Comparison of ENCODE assay signal across 8 cellular contexts in the genomic region with DNA sequence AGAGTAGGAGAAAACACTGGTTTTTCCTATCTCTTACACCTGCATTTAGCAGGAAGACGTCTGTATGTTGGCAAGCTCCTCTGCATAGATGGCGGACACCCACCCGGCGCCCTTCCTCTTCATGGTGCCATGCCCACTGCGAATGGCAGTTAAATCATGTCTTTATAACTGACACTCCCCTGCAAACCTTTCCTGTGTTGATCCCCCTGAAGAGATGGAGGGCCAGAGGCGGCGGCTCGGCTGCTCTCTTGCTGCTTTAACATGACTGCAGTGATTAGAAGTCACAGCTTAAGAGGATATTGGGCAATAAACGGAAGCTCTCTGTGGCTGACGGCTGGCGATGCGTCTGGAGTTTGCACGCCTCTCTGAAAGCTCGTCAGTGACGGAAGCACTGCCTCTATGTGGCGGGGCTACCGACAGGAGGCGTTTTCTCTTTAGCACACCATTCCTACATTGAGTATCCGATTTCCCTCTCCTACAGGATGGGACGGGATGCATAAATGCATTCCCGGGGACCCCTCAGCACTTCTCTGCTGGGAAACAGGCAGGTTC. TPM values are rescaled to one million over a fixed set of nuclear protein-coding genes. Genes with fewer than 3 reads are reported as not detected.
DNase-seq lines count a peak whose midpoint lies in the region; ATAC-seq and TF ChIP-seq lines count a peak whose summit lies in the region.

No MANE protein-coding gene starts in this region.

- H3K27me3 Mint-ChIP-seq in nephron progenitor cell (ENCODE audit: low read depth, poor library complexity) (peaks cover 59% of the 10 kb centered on the region), type B pancreatic cell (peaks cover 21% of the 10 kb centered on the region)

- H3K9me3 Mint-ChIP-seq in nephron progenitor cell, result no peaks in the 10 kb centered on the region
- no peaks in the 10 kb centered on the region for H3K9me3 Mint-ChIP-seq in type B pancreatic cell

- no peaks in the 10 kb centered on the region for H3K27me3 ChIP-seq in ovary

- no peak overlapping the region for H3K27ac ChIP-seq in ovary

- H3K27ac Mint-ChIP-seq in nephron progenitor cell, result no peak overlapping the region
- no peak overlapping the region for H3K27ac Mint-ChIP-seq in type B pancreatic cell

- peaks cover 12% of the 10 kb centered on the region for H3K4me1 Mint-ChIP-seq in nephron progenitor cell
- peaks cover 5% of the 10 kb centered on the region for H3K4me1 Mint-ChIP-seq in type B pancreatic cell (ENCODE audit: unreplicated experiment)

- no peaks in the 10 kb centered on the region for H3K36me3 Mint-ChIP-seq in nephron progenitor cell (ENCODE audit: low read depth)
- H3K36me3 Mint-ChIP-seq in type B pancreatic cell, result no peaks in the 10 kb centered on the region

- intact Hi-C loops in ovary (cut with DNase I) (no loop called here), posterior vena cava (cut with DNase I) (no loop called here)

- WGBS in ovary, 3 donors, result 78 to 81% (median 80%) methylated on average over 21 of the region's 21 CpGs

- no peaks in the 10 kb centered on the region for H3K36me3 ChIP-seq in ovary

- H3K4me3 Mint-ChIP-seq in nephron progenitor cell (no peak overlapping the region), type B pancreatic cell (no peak overlapping the region)

- H3K4me3 ChIP-seq in choroid plexus epithelial cell (ENCODE audit: low read depth, low read length) (no peak overlapping the region), ovary (no peak overlapping the region)

- no peaks in the 10 kb centered on the region for H3K9me3 ChIP-seq in ovary

- peaks cover 1% of the 10 kb centered on the region for H3K4me1 ChIP-seq in ovary (ENCODE audit: insufficient read depth)

- peak; percentile 44 for TF ChIP-seq CTCF in choroid plexus epithelial cell (conservative IDR thresholded peaks at IDR 0.05; ENCODE audit: low read depth, low read length)
- TF ChIP-seq CTCF in nephron progenitor cell (IDR thresholded peaks at IDR 0.05), result peak; percentile 47
- peak; percentile 54 for TF ChIP-seq CTCF in type B pancreatic cell (conservative IDR thresholded peaks at IDR 0.05)
- no peak for TF ChIP-seq CTCF in ovary (IDR thresholded peaks at IDR 0.05)

- no peak for TF ChIP-seq EP300 in ovary (IDR thresholded peaks at IDR 0.05)

- TF ChIP-seq POLR2A in ovary (IDR thresholded peaks at IDR 0.05), result no peak

- ATAC-seq in HG03066 (IDR thresholded peaks at IDR 0.05; ENCODE audit: low read depth, unreplicated experiment), result peak; percentile 74

- DNase-seq in D341Med (ENCODE audit: low spot score), result peak; percentile 44
- DNase-seq in activated CD4-positive, CD25-positive, alpha-beta regulatory T cell (lab: John Stamatoyannopoulos, UW), result peak; percentile 5 to 35 (median 31)
- peak; percentile 53 for DNase-seq in choroid plexus epithelial cell (ENCODE audit: low read depth)
- DNase-seq in nephron progenitor cell, result peak; percentile 47
- DNase-seq in type B pancreatic cell (ENCODE audit: extremely low spot score, unreplicated experiment), result no peak
- DNase-seq in ovary, result no peak
- DNase-seq in posterior vena cava (ENCODE audit: low spot score), result no peak

RNA-seq across cellular contexts. Expression of a gene that starts 25.5 kb away (rescaled TPM):
- total RNA-seq in type B pancreatic cell (ENCODE audit: low replicate concordance) (72.6 and 80.3 TPM in 2 replicates), ovary (10 to 100 TPM; 18.6 to 55.1 (median 39.9) TPM), posterior vena cava (10 to 100 TPM; 33.6 to 38.2 TPM)
- 10 to 100 TPM; 30.8 to 34.0 TPM for polyA plus RNA-seq in ovary

RNA-seq across cellular contexts. Expression of a gene that starts 43.3 kb away (rescaled TPM):
- total RNA-seq in type B pancreatic cell (ENCODE audit: low replicate concordance) (47.2 and 74.3 TPM in 2 replicates), ovary (10 to 100 TPM; 36.9 to 61.7 (median 42.7) TPM), posterior vena cava (10 to 100 TPM; 67.4 to 76.7 TPM)
- 10 to 100 TPM; 56.4 to 83.2 TPM for polyA plus RNA-seq in ovary

Comparison
In these comparisons a context has a peak if more than half of its experiments do, and no peak if none do; other contexts are left out.
1. DNase-seq: peak in D341Med (single experiment), activated CD4-positive, CD25-positive, alpha-beta regulatory T cell (4 of 4), choroid plexus epithelial cell (single experiment) and nephron progenitor cell (single experiment); none in type B pancreatic cell (single experiment), ovary (0 of 5) and posterior vena cava (single experiment).
2. CTCF ChIP-seq: peak in choroid plexus epithelial cell (single experiment), nephron progenitor cell (single experiment) and type B pancreatic cell (single experiment); none in ovary (0 of 3).